ENCODE assay signal across 1 cellular context in genomic region chr19:44914436-44915206, GRCh38.
A peak's percentile ranks its signal among the peaks of the same experiment; 100 is the strongest.
TF ChIP-seq lines count a peak whose summit lies in the region.
"Not testable (repeated sequence)": the region's sequence is repeated elsewhere in the genome, so short reads cannot be mapped to it uniquely, and the experiment has no call there.

APOC1 (plus strand) TSS chr19:44914608; CDS start chr19:44914892, 284 bp downstream.

TF ChIP-seq in K562, 482 proteins besides CTCF, POLR2A, EP300 and RAD21 (continued from another document and continues in another):
- peak; percentile 68 for TF ChIP-seq ATF1 (CRISPR knock-in tag; IDR thresholded peaks at IDR 0.05)
- peak; percentile 98 for TF ChIP-seq ATF1 (tag; IDR thresholded peaks at IDR 0.05)
- TF ChIP-seq ZFX (CRISPR knock-in tag; IDR thresholded peaks at IDR 0.05), result peak; percentile 54
- TF ChIP-seq IRF9 (tag; IDR thresholded peaks at IDR 0.05), result peak; percentile 58
- peak; percentile 65; the same call in 1 of the 2 replicates for TF ChIP-seq MTA1 (IDR thresholded peaks at IDR 0.05; ENCODE audit: borderline replicate concordance)
- TF ChIP-seq KLF13 (tag; IDR thresholded peaks at IDR 0.05; ENCODE audit: borderline replicate concordance, low read depth), result peak; percentile 59; the same call in 1 of the 2 replicates
- TF ChIP-seq BHLHE40 (IDR thresholded peaks at IDR 0.05; ENCODE audit: low read length), result peak; percentile 31
- TF ChIP-seq TARDBP (IDR thresholded peaks at IDR 0.05), result peak; percentile 70
- 0 out of 2 replicates have a peak, but pooled peaks have one; percentile 26 for TF ChIP-seq ZSCAN29 (IDR thresholded peaks at IDR 0.05)
- TF ChIP-seq HDAC2 (IDR thresholded peaks at IDR 0.05), result peak; percentile 81; the same call in 1 of the 2 replicates
- TF ChIP-seq TAF1 (IDR thresholded peaks at IDR 0.05; ENCODE audit: control insufficient read depth, extremely low read depth, insufficient read depth, low read length, severe bottlenecking), result peak; percentile 42
- TF ChIP-seq KDM5B (IDR thresholded peaks at IDR 0.05; ENCODE audit: insufficient replicate concordance, low read depth, low read length), result peak; percentile 87
- TF ChIP-seq FOXK1 (CRISPR knock-in tag; IDR thresholded peaks at IDR 0.05; ENCODE audit: borderline replicate concordance), result peak; percentile 76; the same call in 1 of the 2 replicates
- peak; percentile 83 for TF ChIP-seq MYC (IDR thresholded peaks at IDR 0.05; ENCODE audit: low read depth, low read length)
- not testable (repeated sequence) for TF ChIP-seq MYC (CRISPR knock-in tag; IDR thresholded peaks at IDR 0.05; ENCODE audit: borderline replicate concordance, low read depth)
- peak; percentile 32; the same call in 1 of the 2 replicates for TF ChIP-seq ESRRA (IDR thresholded peaks at IDR 0.05; ENCODE audit: borderline replicate concordance, low read depth)
- peak; percentile 5; the same call in 1 of the 2 replicates for TF ChIP-seq PHF21A (IDR thresholded peaks at IDR 0.05; ENCODE audit: borderline replicate concordance, low read depth)
- TF ChIP-seq THRA (IDR thresholded peaks at IDR 0.05), result peak; percentile 44; the same call in 1 of the 2 replicates
- TF ChIP-seq TBL1XR1 (IDR thresholded peaks at IDR 0.05; ENCODE audit: low read length in 2 of 2), result 0 out of 4 replicates have a peak, but pooled peaks of 1 of the 2 experiments have one; percentile 24
- 0 out of 2 replicates have a peak, but pooled peaks have one; percentile 41 for TF ChIP-seq SMARCA5 (IDR thresholded peaks at IDR 0.05)
- TF ChIP-seq MXI1 (IDR thresholded peaks at IDR 0.05; ENCODE audit: low read depth, low read length), result 0 out of 2 replicates have a peak, but pooled peaks have one; percentile 27
- 0 out of 2 replicates have a peak, but pooled peaks have one; percentile 52 for TF ChIP-seq SMAD4 (CRISPR knock-in tag; conservative IDR thresholded peaks at IDR 0.05)
- TF ChIP-seq MITF (IDR thresholded peaks at IDR 0.05), result peak; percentile 14; the same call in 1 of the 2 replicates
- TF ChIP-seq ATF3 (IDR thresholded peaks at IDR 0.05), result peak; percentile 71
- TF ChIP-seq ATF3 (CRISPR knock-in tag; conservative IDR thresholded peaks at IDR 0.05), result peak; percentile 40; the same call in 1 of the 2 replicates
- TF ChIP-seq MTA2 (IDR thresholded peaks at IDR 0.05; ENCODE audit: low read depth), result 0 out of 2 replicates have a peak, but pooled peaks have one; percentile 5
- TF ChIP-seq HNRNPLL (IDR thresholded peaks at IDR 0.05; ENCODE audit: low read depth, low read length, poor library complexity, severe bottlenecking), result peak; percentile 16
- peak; percentile 31 to 47 for TF ChIP-seq E2F6 (IDR thresholded peaks at IDR 0.05; ENCODE audit: borderline replicate concordance in 1 of 2, extremely low read depth in 1 of 2, insufficient read depth in 1 of 2, insufficient read length in 1 of 2, low read depth in 1 of 2, low read length in 1 of 2, poor library complexity in 1 of 2, severe bottlenecking in 1 of 2)
- TF ChIP-seq TAF7 (tag; IDR thresholded peaks at IDR 0.05), result 0 out of 2 replicates have a peak, but pooled peaks have one; percentile 5
- peak; percentile 13; the same call in 1 of the 2 replicates for TF ChIP-seq NCOA1 (IDR thresholded peaks at IDR 0.05; ENCODE audit: low read depth)
- peak; percentile 80; the same call in 1 of the 2 replicates for TF ChIP-seq ZBTB7A (IDR thresholded peaks at IDR 0.05; ENCODE audit: borderline replicate concordance, control insufficient read depth, low read depth, low read length)
- peak; percentile 59 for TF ChIP-seq CEBPB (tag; IDR thresholded peaks at IDR 0.05)
- TF ChIP-seq CHD2 (IDR thresholded peaks at IDR 0.05; ENCODE audit: low read depth, low read length), result peak; percentile 65
- peak; percentile 93; the same call in 1 of the 2 replicates for TF ChIP-seq MTA3 (IDR thresholded peaks at IDR 0.05; ENCODE audit: borderline replicate concordance)
- TF ChIP-seq CC2D1A (IDR thresholded peaks at IDR 0.05), result peak; percentile 45
- 0 out of 2 replicates have a peak, but pooled peaks have one; percentile 51 for TF ChIP-seq ZNF12 (CRISPR knock-in tag; IDR thresholded peaks at IDR 0.05)
- peak; percentile 28; the same call in 1 of the 2 replicates for TF ChIP-seq AFF4 (CRISPR knock-in tag; IDR thresholded peaks at IDR 0.05)
- peak; percentile 51 for TF ChIP-seq RBM25 (IDR thresholded peaks at IDR 0.05; ENCODE audit: low read depth, low read length, severe bottlenecking)
- peak; percentile 82 for TF ChIP-seq FOS (IDR thresholded peaks at IDR 0.05; ENCODE audit: extremely low read depth, insufficient read length)
- peak; percentile 80 for TF ChIP-seq RBFOX2 (IDR thresholded peaks at IDR 0.05; ENCODE audit: low read depth, low read length)
- TF ChIP-seq TRIM28 (IDR thresholded peaks at IDR 0.05), result peak; percentile 38; the same call in 1 of the 2 replicates
- peak; percentile 81 for TF ChIP-seq POLR2B (IDR thresholded peaks at IDR 0.05; ENCODE audit: low read depth, partially characterized antibody)
- peak; percentile 41 for TF ChIP-seq TBP (optimal IDR thresholded peaks at IDR 0.05; ENCODE audit: low read depth, low read length)
- peak; percentile 38; the same call in 1 of the 2 replicates for TF ChIP-seq ARID4B (CRISPR knock-in tag; IDR thresholded peaks at IDR 0.05)
- peak; percentile 36 to 49; a peak in 2 of 4 replicates for TF ChIP-seq FOXK2 (conservative IDR thresholded peaks at IDR 0.05 in 1 of 2, IDR thresholded peaks at IDR 0.05 in 1 of 2; ENCODE audit: low read depth in 2 of 2)
- TF ChIP-seq AFF1 (IDR thresholded peaks at IDR 0.05; ENCODE audit: low read depth in 1 of 2, partially characterized antibody in 2 of 2), result peak in 1 of 2 experiments; percentile 23
